ENCODE assay signal across 12 cellular contexts in genomic region chr2:62467475-62468321, GRCh38. TPM values are rescaled to one million over a fixed set of nuclear protein-coding genes. Genes with fewer than 3 reads are reported as not detected.
A peak's percentile ranks its signal among the peaks of the same experiment; 100 is the strongest.
DNase-seq lines count a peak whose midpoint lies in the region; ATAC-seq, FAIRE-seq and TF ChIP-seq lines count a peak whose summit lies in the region.
"Had no signal": no experiment of that assay in that cellular context is flagged by ENCODE, and none has a peak within 500 bp of the region (broad histone marks: within the 10 kb centered on the region; RNA-seq: fewer than 3 reads in every experiment).

No MANE protein-coding gene starts in this region.

- H3K4me2 ChIP-seq in K562 (ENCODE audit: insufficient read depth, low read length) = no peak overlapping the region
- H3K4me2 ChIP-seq in keratinocyte (ENCODE audit: control insufficient read depth, extremely low read depth, insufficient read depth, low read depth, low read length) = peak overlapping the region; percentile 45

- no peak for TF ChIP-seq POLR2A in K562 (conservative IDR thresholded peaks at IDR 0.05)

- no peak for TF ChIP-seq CTCF in K562 (IDR thresholded peaks at IDR 0.05 in 2 of 3, conservative IDR thresholded peaks at IDR 0.05 in 1 of 3; ENCODE audit: insufficient read depth in 2 of 3, low read depth in 1 of 3, low read length in 3 of 3)
- TF ChIP-seq CTCF in keratinocyte (optimal IDR thresholded peaks at IDR 0.05 in 1 of 3, IDR thresholded peaks at IDR 0.05 in 1 of 3, conservative IDR thresholded peaks at IDR 0.05 in 1 of 3; ENCODE audit: extremely low read depth in 1 of 3, insufficient read depth in 2 of 3, low read length in 3 of 3) = peak; percentile 2 to 19 (median 16)
- TF ChIP-seq CTCF in GM10248 (IDR thresholded peaks at IDR 0.05; ENCODE audit: control extremely low read depth, extremely low read depth, low read depth, missing control alignments) = no peak

- intact Hi-C loops in K562 (cut with micrococcal nuclease) = no loop called here

- H3K27me3 ChIP-seq in ACC112 (ENCODE audit: insufficient read depth, low read length) = no peaks in the 10 kb centered on the region; the same call in 1 of the 2 replicates
- H3K27me3 ChIP-seq in K562 (ENCODE audit: control insufficient read depth in 2 of 2, insufficient read depth in 2 of 2, low read length in 2 of 2) = peaks cover 2 to 13% of the 10 kb centered on the region in 2 experiments; a peak in 2 of 5 replicates
- no peaks in the 10 kb centered on the region for H3K27me3 ChIP-seq in keratinocyte (ENCODE audit: control insufficient read depth, extremely low read depth, insufficient read depth, low read length)

- in situ Hi-C loops in K562 (cut with MboI) = no loop called here

- no peaks in the 10 kb centered on the region for H4K20me1 ChIP-seq in K562 (replicated peaks; ENCODE audit: control insufficient read depth, insufficient read depth, low read length)
- H4K20me1 ChIP-seq in keratinocyte (ENCODE audit: control insufficient read depth, extremely low read depth, insufficient read depth, low read length) = no peaks in the 10 kb centered on the region

- no peaks in the 10 kb centered on the region for H3K9me1 ChIP-seq in K562 (ENCODE audit: control insufficient read depth, insufficient read depth, low read length)
- no peaks in the 10 kb centered on the region for H3K9me1 ChIP-seq in keratinocyte (ENCODE audit: control insufficient read depth, extremely low read depth, insufficient read depth, low read length)

- 19% methylated on average over 7 of the region's 8 CpGs for WGBS in K562 (ENCODE audit: insufficient coverage, low coverage, missing lambda C conversion rate)

- FAIRE-seq in K562 (lab: Jason Lieb, UNC) (no peak), keratinocyte (lab: Jason Lieb, UNC) (peak; percentile 51)

- H3K9me3 ChIP-seq in K562 (replicated peaks; ENCODE audit: control insufficient read depth, insufficient read depth, low read depth, low read length) = no peaks in the 10 kb centered on the region
- H3K9me3 ChIP-seq in keratinocyte (ENCODE audit: control insufficient read depth, low read depth, low read length) = no peaks in the 10 kb centered on the region

- no peaks in the 10 kb centered on the region for H3K36me3 ChIP-seq in ACC112 (ENCODE audit: insufficient read depth, low read length)
- H3K36me3 ChIP-seq in K562 (ENCODE audit: control insufficient read depth, insufficient read depth, low read length) = no peaks in the 10 kb centered on the region
- H3K36me3 ChIP-seq in keratinocyte (ENCODE audit: control insufficient read depth in 2 of 2, extremely low read depth in 1 of 2, insufficient read depth in 2 of 2, low read length in 2 of 2) = no peaks in the 10 kb centered on the region

- DNase-seq in HuH-7 (ENCODE audit: low spot score) = peak; percentile 70
- no peak for DNase-seq in K562 (ENCODE audit: extremely low read depth in 1 of 4, low spot score in 3 of 4)
- no peak for DNase-seq in keratinocyte (ENCODE audit: low read depth, low spot score)
- DNase-seq in activated gamma-delta T cell (lab: John Stamatoyannopoulos, UW) = no peak
- DNase-seq in GM10248 (ENCODE audit: extremely low spot score) = no peak
- DNase-seq in activated naive CD4-positive, alpha-beta T cell treated with anti-CD3 and anti-CD28 coated beads, Interleukin-2, amount 50 U/mL, for 16 hours = no peak
- DNase-seq: CD4-positive, CD25-positive, alpha-beta regulatory T cell; effector CD4-positive, alpha-beta T cell; midbrain; NCI-H1436 treated with DMSO at 0.1 percent for 48 hours had no signal

- dilution Hi-C loops in keratinocyte (cut with MboI; ENCODE audit: extremely low pct_ligation_motif_present, low sequenced_read_pairs) = no loop called here

- POLR2A ChIA-PET in K562 (lab: Yijun Ruan, JAX) = interaction anchor here (1.0 to 1.3 kb wide), 3 partner anchors 9 to 36 kb away, joined by 3 to 6 read pairs (median 4); no protein-coding TSS in a partner anchor
- POLR2A ChIA-PET in GM10248 (lab: Yijun Ruan, JAX) = no interaction called here

- TF ChIP-seq RAD21 in K562 (CRISPR knock-in tag; conservative IDR thresholded peaks at IDR 0.05 in 1 of 2, IDR thresholded peaks at IDR 0.05 in 1 of 2) = no peak

- H3K4me1 ChIP-seq in ACC112 (ENCODE audit: control insufficient read depth, insufficient read depth, low read length, unreplicated experiment) (peaks cover 14% of the 10 kb centered on the region), K562 (replicated peaks in 1 of 2; ENCODE audit: control insufficient read depth in 2 of 2, insufficient read depth in 2 of 2, low read length in 2 of 2) (no peaks in the 10 kb centered on the region), keratinocyte (ENCODE audit: control insufficient read depth, extremely low read depth, insufficient read depth, low read length) (peaks cover 15% of the 10 kb centered on the region)

- CTCF ChIA-PET in K562 (lab: Yijun Ruan, JAX; ENCODE audit: low intra/inter-chr PET ratio) = no interaction called here
- CTCF ChIA-PET in GM10248 (lab: Yijun Ruan, JAX) = interaction anchor here (1.1 to 4.9 kb wide), 5 partner anchors 8 to 308 kb away, joined by 3 to 49 read pairs (median 4); no protein-coding TSS in a partner anchor

- peak overlapping the region; percentile 16 for H2AFZ ChIP-seq in ACC112 (ENCODE audit: low read length, unreplicated experiment)
- H2AFZ ChIP-seq in K562 (ENCODE audit: low read depth, low read length) = peak overlapping the region; percentile 28
- peak overlapping the region; percentile 80 for H2AFZ ChIP-seq in keratinocyte (ENCODE audit: control insufficient read depth, low read length)

- H3K27ac ChIP-seq in ACC112 (ENCODE audit: low read depth, low read length) (no peak overlapping the region), K562 (ENCODE audit: extremely low read depth, low read depth, low read length) (no peak overlapping the region), keratinocyte (ENCODE audit: control insufficient read depth, insufficient read depth, low read length) (peak overlapping the region; percentile 4)

- no TSS peak for BruUV-seq in K562 (replicated peaks; lab: Mats Ljungman, UMichigan)

- ATAC-seq in K562 (peak; percentile 53), HG03354 (IDR thresholded peaks at IDR 0.05; ENCODE audit: poor library complexity, severe bottlenecking, unreplicated experiment) (no peak)

- no peak for TF ChIP-seq EP300 in K562 (IDR thresholded peaks at IDR 0.05; ENCODE audit: low read length)

- no peak overlapping the region for H3K9ac ChIP-seq in K562 (ENCODE audit: insufficient read depth in 1 of 2, low read depth in 2 of 2, low read length in 2 of 2)
- H3K9ac ChIP-seq in keratinocyte (ENCODE audit: control insufficient read depth, extremely low read depth, insufficient read depth, low read length) = no peak overlapping the region

- no peak overlapping the region for H3K4me3 ChIP-seq in ACC112 (ENCODE audit: low read depth, low read length)
- H3K4me3 ChIP-seq in K562 = no peak overlapping the region
- no peak overlapping the region for H3K4me3 ChIP-seq in keratinocyte (ENCODE audit: control insufficient read depth in 2 of 3, extremely low read depth in 1 of 3, insufficient read depth in 2 of 3, low read depth in 1 of 3, low read length in 3 of 3)

- H3K79me2 ChIP-seq in ACC112 (ENCODE audit: control insufficient read depth, insufficient read depth, low read length, unreplicated experiment) (no peaks in the 10 kb centered on the region), K562 (ENCODE audit: control insufficient read depth, insufficient read depth, low read length) (no peaks in the 10 kb centered on the region), keratinocyte (ENCODE audit: control insufficient read depth, insufficient read depth, low read length) (no peaks in the 10 kb centered on the region)

TF ChIP-seq in K562, 482 proteins besides CTCF, POLR2A, EP300 and RAD21 (continues in another document):
- TF ChIP-seq USF2 (CRISPR knock-in tag; IDR thresholded peaks at IDR 0.05) = peak; percentile 26; the same call in 1 of the 2 replicates

RNA-seq across cellular contexts. Expression of gene TMEM17, which starts 38.3 kb away (rescaled TPM):
- total RNA-seq in K562 (2011; cell fraction: chromatin; rRNA removed; ENCODE audit: low replicate concordance) = 2.2 and 2.9 TPM in 2 replicates
- total RNA-seq in K562 (2011; cell fraction: nucleolus; rRNA removed) = 1.2 and 1.7 TPM in 2 replicates
- 2.8 and 3.7 TPM in 2 replicates for total RNA-seq in K562 (2011; cell fraction: nucleoplasm; rRNA removed)
- total RNA-seq in K562 (2014; rRNA removed) = 1.0 and 1.1 TPM in 2 replicates
- total RNA-seq in K562 (2014; rRNA removed; fragmentation: Illumina TruSeq; extraction: Trizol) = 1.2 TPM in 2 replicates
- total RNA-seq in K562 (2015; rRNA removed; fragmentation: Illumina TruSeq; extraction: Trizol) = 0.87 and 0.91 TPM in 2 replicates
- total RNA-seq in K562 (2021) = 0.58 and 1.2 TPM in 2 replicates
- 1.6 and 2.2 TPM in 2 replicates for polyA plus RNA-seq in K562 (2011; rRNA removed)
- 0.94 and 1.4 TPM in 2 replicates for polyA plus RNA-seq in K562 (2011; cell fraction: cytosol; rRNA removed)
- polyA plus RNA-seq in K562 (2011; cell fraction: nucleus; rRNA removed) = 1.2 and 1.3 TPM in 2 replicates
- 0.62 and 0.89 TPM in 2 replicates for polyA plus RNA-seq in K562 (2012)
- 0.93 and 1.2 TPM in 2 replicates for polyA plus RNA-seq in K562 (2014; fragmentation: Illumina TruSeq; extraction: Trizol)
- polyA plus RNA-seq in K562 (2014; fragmentation: Nextera tagmentation; extraction: Ambion mirVana) = 1 to 10 TPM in 1 of 2 experiments, under 1 TPM in 1; 0.74 to 1.6 TPM
- polyA plus RNA-seq in K562 (2014; rRNA removed) = 1.1 and 1.3 TPM in 2 replicates
- polyA minus RNA-seq in K562 (2011; rRNA and poly(A)+ RNA removed) = 0.78 and 1.1 TPM in 2 replicates
- not detected in 2 replicates for polyA minus RNA-seq in K562 (2011; cell fraction: cytosol; rRNA and poly(A)+ RNA removed)
- polyA minus RNA-seq in K562 (2011; cell fraction: nucleus; rRNA and poly(A)+ RNA removed) = 0.89 and 0.94 TPM in 2 replicates
- 3.3 to 5.1 TPM (median 4.1 TPM) in 3 replicates for polyA plus RNA-seq in keratinocyte
- polyA plus RNA-seq in keratinocyte (2011; ENCODE audit: low read depth) = 0.97 TPM
- polyA plus RNA-seq in keratinocyte (2011; cell fraction: cytosol; rRNA removed) = 2.5 and 4.3 TPM in 2 replicates
- polyA plus RNA-seq in keratinocyte (2011; cell fraction: nucleus; rRNA removed) = 4.3 and 5.8 TPM in 2 replicates
- 0.83 and 3.3 TPM in 2 replicates for polyA plus RNA-seq in keratinocyte (2012; ENCODE audit: low replicate concordance)
- polyA minus RNA-seq in keratinocyte = 0.96 to 1.3 TPM in 2 of 3 replicates, not detected in the other
- polyA minus RNA-seq in keratinocyte (2011; cell fraction: cytosol; rRNA and poly(A)+ RNA removed) = not detected
- polyA minus RNA-seq in keratinocyte (2011; cell fraction: nucleus; rRNA and poly(A)+ RNA removed) = 1.3 and 1.6 TPM in 2 replicates
- total RNA-seq: CD4-positive, CD25-positive, alpha-beta regulatory T cell had no signal
- polyA plus RNA-seq: CD4-positive, CD25-positive, alpha-beta regulatory T cell had no signal

Comparison
In these comparisons a context has a peak if more than half of its experiments do, and no peak if none do; other contexts are left out.
1. H2AFZ ChIP-seq: peak in every context shown above with its lines; median percentile 80 in keratinocyte; 28 in K562; 16 in ACC112.
2. CTCF ChIP-seq: peak in keratinocyte (3 of 3); none in K562 (0 of 3) and GM10248 (single experiment).